Comparison of ENCODE assay signal across 27 cellular contexts in genomic region chr3:191441687-191442086, GRCh38.
"Had no signal": no experiment of that assay in that cellular context is flagged by ENCODE, and none has a peak within 500 bp of the region (broad histone marks: within the 10 kb centered on the region; RNA-seq: fewer than 3 reads in every experiment).

No MANE protein-coding gene starts in this region.

- DNase-seq: activated CD4-positive, CD25-positive, alpha-beta regulatory T cell; activated CD8-positive, alpha-beta memory T cell treated with anti-CD3 and anti-CD28 coated beads, Interleukin-2, amount 50 U/mL, for 4 hours; activated CD8-positive, alpha-beta T cell treated with anti-CD3 and anti-CD28 coated beads for 36 hours; activated effector memory CD4-positive, alpha-beta T cell treated with anti-CD3 and anti-CD28 coated beads, Interleukin-2, amount 50 U/mL, for 16 hours; activated naive CD4-positive, alpha-beta T cell treated with Interleukin-2 at 50 U/mL for 16 hours; activated naive CD8-positive, alpha-beta T cell treated with anti-CD3 and anti-CD28 coated beads, Interleukin-2, amount 50 U/mL, for 24 hours; activated T-cell treated with anti-CD3 and anti-CD28 coated beads, Interleukin-2, amount 50 U/mL, for 1 hour; amniotic stem cell; body of pancreas; Kasumi-1; NCI-H1048; NCI-H1417; NCI-H1930; NCI-H345; NCI-H510A; NCI-H526 treated with DMSO at 0.1 percent for 48 hours; NCI-H82; OCI-M1; RPMI8226 had no signal

- H3K9me3 Mint-ChIP-seq: activated T-helper 1 cell treated with anti-CD3 and anti-CD28 coated beads, Interleukin-12 subunit alpha, Interleukin-12 subunit beta, Interleukin-2, Interleukin-4 antibody, amounts not matched to agents 30 ng/mL and 10 ng/mL and 1 ng/mL, durations not matched to agents 14 hours and 24 hours and 36 hours had no signal

- H3K27me3 Mint-ChIP-seq: activated naive CD8-positive, alpha-beta T cell treated with anti-CD3 and anti-CD28 coated beads, Interleukin-2, amount 50 U/mL, for 24 hours; central memory CD8-positive, alpha-beta T cell had no signal

- H3K4me1 ChIP-seq: ascending aorta, body of pancreas had no signal

- H3K4me1 Mint-ChIP-seq: activated naive CD8-positive, alpha-beta T cell treated with anti-CD3 and anti-CD28 coated beads, Interleukin-2, amount 50 U/mL, for 24 hours; central memory CD8-positive, alpha-beta T cell had no signal

- H3K36me3 ChIP-seq: ascending aorta had no signal

- H3K9me3 ChIP-seq: ascending aorta, body of pancreas had no signal

- H3K27me3 ChIP-seq: ascending aorta, body of pancreas had no signal

- ATAC-seq: activated CD8-positive, alpha-beta T cell treated with anti-CD3 and anti-CD28 coated beads for 36 hours; activated naive CD8-positive, alpha-beta T cell treated with anti-CD3 and anti-CD28 coated beads, Interleukin-2, amount 50 U/mL, for 24 hours; body of pancreas; Panc1; Right ventricle myocardium inferior had no signal

- H3K27ac ChIP-seq: ascending aorta, body of pancreas, SK-N-MC, VCaP had no signal

- H3K27ac Mint-ChIP-seq: activated CD8-positive, alpha-beta T cell treated with anti-CD3 and anti-CD28 coated beads for 36 hours; activated naive CD4-positive, alpha-beta T cell treated with anti-CD3 and anti-CD28 coated beads, Interleukin-2, amount 50 U/mL, for 72 hours; activated naive CD8-positive, alpha-beta T cell treated with anti-CD3 and anti-CD28 coated beads, Interleukin-2, amount 50 U/mL, for 24 hours; activated T-helper 1 cell treated with anti-CD3 and anti-CD28 coated beads, Interleukin-12 subunit alpha, Interleukin-12 subunit beta, Interleukin-2, Interleukin-4 antibody, amounts not matched to agents 30 ng/mL and 10 ng/mL and 1 ng/mL, durations not matched to agents 14 hours and 24 hours and 36 hours had no signal

- H3K4me3 Mint-ChIP-seq: activated CD8-positive, alpha-beta T cell treated with anti-CD3 and anti-CD28 coated beads for 36 hours; activated naive CD8-positive, alpha-beta T cell treated with anti-CD3 and anti-CD28 coated beads, Interleukin-2, amount 50 U/mL, for 24 hours; activated T-helper 1 cell treated with anti-CD3 and anti-CD28 coated beads, Interleukin-12 subunit alpha, Interleukin-12 subunit beta, Interleukin-2, Interleukin-4 antibody, amounts not matched to agents 30 ng/mL and 10 ng/mL and 1 ng/mL, durations not matched to agents 14 hours and 24 hours and 36 hours; central memory CD8-positive, alpha-beta T cell had no signal

- H3K4me3 ChIP-seq: ascending aorta, body of pancreas, SK-N-MC had no signal
